ENCODE assay signal across 8 cellular contexts in the genomic region with DNA sequence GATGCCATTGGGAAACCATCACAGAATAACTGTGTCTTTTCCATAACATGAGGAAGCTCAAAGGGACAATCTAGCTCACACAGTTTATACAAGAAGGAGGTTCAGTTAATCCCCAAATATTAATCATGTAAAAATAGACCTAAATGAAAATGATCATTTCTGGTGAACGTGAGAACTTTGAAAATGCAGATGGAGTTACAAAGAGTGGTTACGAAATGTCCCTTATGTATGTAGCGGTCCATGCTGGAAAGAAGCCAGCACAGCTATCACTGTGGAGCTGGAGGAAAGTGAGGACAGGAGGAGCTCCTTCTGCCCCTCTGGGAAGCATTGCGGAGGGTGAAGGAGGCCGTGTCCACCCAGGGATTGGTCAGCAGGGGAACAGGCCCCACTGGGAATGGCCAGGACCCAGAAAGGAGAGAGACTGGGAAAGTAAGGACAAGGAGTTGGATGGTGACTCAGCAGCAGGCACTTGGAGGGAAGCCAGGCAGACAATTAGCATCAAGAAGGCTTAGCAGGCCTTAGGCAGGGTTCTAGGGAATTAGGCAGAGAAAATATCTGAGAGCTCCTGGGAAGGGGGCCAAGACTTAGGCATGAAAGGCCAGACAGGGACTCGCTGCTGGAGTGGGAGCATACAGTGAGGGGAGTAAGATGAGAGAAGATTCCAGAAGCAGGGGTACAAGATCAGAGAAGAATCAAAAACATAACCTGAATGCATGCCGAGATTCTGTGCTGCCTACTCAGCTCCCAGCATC.
DNase-seq lines count a peak whose midpoint lies in the region; ATAC-seq, FAIRE-seq and TF ChIP-seq lines count a peak whose summit lies in the region.

No MANE protein-coding gene starts in this region.

- WGBS in H1 (ENCODE audit: extremely low coverage in 1 of 2, insufficient coverage in 1 of 2, insufficient read length in 1 of 2, insufficient replicate concordance in 2 of 2, low coverage in 1 of 2, low lambda C conversion rate in 2 of 2, missing lambda C conversion rate in 1 of 2), 2 experiments: 91% methylated on average over 7 of the region's 7 CpGs; no CpG with 5 or more reads in 1 of the 2 experiments

- H2BK120ac ChIP-seq in H1 (replicated peaks; ENCODE audit: low read depth, low read length): no peak overlapping the region

- peaks cover 0 to 4% (median 2%) of the 10 kb centered on the region in 4 experiments; a peak in 4 of 7 replicates for H3K4me1 ChIP-seq in H1 (replicated peaks in 1 of 4; ENCODE audit: control insufficient read depth in 3 of 4, insufficient read depth in 4 of 4, low read length in 3 of 4)

- no peak overlapping the region; the same call in 1 of the 2 replicates for H2BK15ac ChIP-seq in H1 (ENCODE audit: low read length)

- 0 out of 2 replicates have a peak overlapping the region, but pooled peaks have one; percentile 37 for H2AFZ ChIP-seq in H1 (ENCODE audit: low read length)

- no peaks in the 10 kb centered on the region for H3K36me3 ChIP-seq in H1 (ENCODE audit: control insufficient read depth in 2 of 4, insufficient read depth in 4 of 4, low read length in 3 of 4)

- no peaks in the 10 kb centered on the region for H3K79me1 ChIP-seq in H1 (ENCODE audit: low read depth, low read length)

- H3K9ac ChIP-seq in H1 (replicated peaks in 1 of 4; ENCODE audit: extremely low read depth in 1 of 4, low read depth in 3 of 4, low read length in 3 of 4): no peak overlapping the region

- H3K9me3 ChIP-seq in H1 (ENCODE audit: insufficient read depth in 2 of 2, low read depth in 1 of 2, low read length in 1 of 2): no peaks in the 10 kb centered on the region

- no peak for TF ChIP-seq EP300 in H1 (IDR thresholded peaks at IDR 0.05; ENCODE audit: borderline replicate concordance in 1 of 2, low read depth in 2 of 2, low read length in 2 of 2)

- no peak overlapping the region for H3K56ac ChIP-seq in H1 (replicated peaks; ENCODE audit: insufficient read length, low read depth, low read length)

- no peak overlapping the region for H4K8ac ChIP-seq in H1 (ENCODE audit: extremely low read depth, insufficient read depth, low read length)

- H3K4me3 Mint-ChIP-seq in mesothelial cell of epicardium: no peak overlapping the region

- peak; percentile 91 for DNase-seq in GM04503 (ENCODE audit: low read depth)
- peak; percentile 98 to 99 for DNase-seq in NCI-H524 (lab: John Stamatoyannopoulos, UW)
- DNase-seq in H1 (ENCODE audit: low read depth in 1 of 2, low spot score in 2 of 2): no peak
- DNase-seq in mesothelial cell of epicardium (ENCODE audit: low spot score in 2 of 2, unreplicated experiment in 2 of 2): peak; percentile 57 to 76
- no peak for DNase-seq in CD1c-positive myeloid dendritic cell (ENCODE audit: extremely low spot score)
- DNase-seq in UCSD-AML1 (lab: John Stamatoyannopoulos, UW; ENCODE audit: unreplicated experiment): no peak

- H3K27ac ChIP-seq in H1 (ENCODE audit: low read depth, low read length): no peak overlapping the region

- no peak for TF ChIP-seq POLR2A in H1 (IDR thresholded peaks at IDR 0.05; ENCODE audit: control extremely low read depth in 1 of 2, low read depth in 2 of 2, low read length in 2 of 2)

- H3K27me3 Mint-ChIP-seq in mesothelial cell of epicardium (ENCODE audit: low read depth): no peaks in the 10 kb centered on the region

- H4K91ac ChIP-seq in H1 (replicated peaks; ENCODE audit: insufficient read length, low read length): no peak overlapping the region

- no peak overlapping the region for H3K4me3 ChIP-seq in H1 (ENCODE audit: extremely low read depth in 1 of 4, insufficient read depth in 2 of 4, low read depth in 3 of 4, low read length in 4 of 4)

- no peaks in the 10 kb centered on the region for H3K79me2 ChIP-seq in H1 (ENCODE audit: control insufficient read depth in 1 of 2, insufficient read depth in 2 of 2, low read length in 2 of 2)

- H3K14ac ChIP-seq in H1 (ENCODE audit: insufficient read length): no peak overlapping the region

- POLR2A ChIA-PET in H1 (lab: Charles Lee; ENCODE audit: partially characterized antibody): no interaction called here

- TF ChIP-seq CTCF in H1 (IDR thresholded peaks at IDR 0.05; ENCODE audit: control extremely low read depth in 1 of 3, insufficient read depth in 1 of 3, low read depth in 1 of 3, low read length in 3 of 3): no peak
- TF ChIP-seq CTCF in mesothelial cell of epicardium (IDR thresholded peaks at IDR 0.05; ENCODE audit: unreplicated experiment): no peak

- ATAC-seq in GM19023 (IDR thresholded peaks at IDR 0.05; ENCODE audit: unreplicated experiment): no peak
- no peak for ATAC-seq in GM21786 (IDR thresholded peaks at IDR 0.05; ENCODE audit: unreplicated experiment)

- H3K4ac ChIP-seq in H1 (replicated peaks; ENCODE audit: insufficient read length, low read depth, low read length): no peak overlapping the region

- no peak overlapping the region for H3K4me2 ChIP-seq in H1 (ENCODE audit: insufficient read depth in 1 of 2, low read depth in 2 of 2, low read length in 2 of 2)

- no peaks in the 10 kb centered on the region for H3K36me3 Mint-ChIP-seq in mesothelial cell of epicardium

- H2BK12ac ChIP-seq in H1 (ENCODE audit: low read depth, low read length): peak overlapping the region; percentile 46; the same call in 1 of the 2 replicates

- CTCF ChIA-PET in H1 (lab: Charles Lee; ENCODE audit: partially characterized antibody): interaction anchor here (0.6 to 5.4 kb wide), 60 partner anchors 8 to 835 kb away, joined by 3 to 73 read pairs (median 4); no protein-coding TSS in a partner anchor

- no peak overlapping the region for H2BK5ac ChIP-seq in H1 (ENCODE audit: low read depth, low read length)

- peak overlapping the region; percentile 93 for H3K27ac Mint-ChIP-seq in mesothelial cell of epicardium

- H3K27me3 ChIP-seq in H1 (replicated peaks in 1 of 4; ENCODE audit: control insufficient read depth in 3 of 4, extremely low read depth in 1 of 4, insufficient read depth in 3 of 4, low read length in 3 of 4): no peaks in the 10 kb centered on the region

- H4K5ac ChIP-seq in H1 (ENCODE audit: insufficient read length, low read depth, low read length): no peak overlapping the region

- H4K20me1 ChIP-seq in H1 (replicated peaks in 1 of 2; ENCODE audit: control insufficient read depth in 1 of 2, insufficient read depth in 2 of 2, low read length in 2 of 2): no peaks in the 10 kb centered on the region

- no peak overlapping the region for H2AK5ac ChIP-seq in H1 (ENCODE audit: low read depth, low read length)

- H3K18ac ChIP-seq in H1 (ENCODE audit: extremely low read depth, low read length): no peak overlapping the region

- H3K9me3 Mint-ChIP-seq in mesothelial cell of epicardium: peaks cover 5% of the 10 kb centered on the region

- no peak for TF ChIP-seq RAD21 in H1 (IDR thresholded peaks at IDR 0.05 in 1 of 2, conservative IDR thresholded peaks at IDR 0.05 in 1 of 2; ENCODE audit: low read depth in 2 of 2, low read length in 2 of 2)

- no peak overlapping the region for H3K23ac ChIP-seq in H1 (ENCODE audit: insufficient read length)

- H3K4me1 Mint-ChIP-seq in mesothelial cell of epicardium: peaks cover 67% of the 10 kb centered on the region

- H3K23me2 ChIP-seq in H1 (ENCODE audit: low read depth, low read length): no peaks in the 10 kb centered on the region

- H2BK20ac ChIP-seq in H1 (ENCODE audit: low read length): peak overlapping the region; percentile 66; the same call in 1 of the 2 replicates

- FAIRE-seq in H1 (lab: Jason Lieb, UNC): no peak

TF ChIP-seq in H1, 55 proteins besides CTCF, POLR2A, EP300 and RAD21 (continues in another document):
- TF ChIP-seq SIN3A (conservative IDR thresholded peaks at IDR 0.05 in 1 of 2, IDR thresholded peaks at IDR 0.05 in 1 of 2; ENCODE audit: low read depth in 1 of 2, low read length in 2 of 2) (no peak), POU5F1 (IDR thresholded peaks at IDR 0.05; ENCODE audit: low read depth, low read length) (no peak), BACH1 (IDR thresholded peaks at IDR 0.05; ENCODE audit: low read length) (no peak), SP4 (IDR thresholded peaks at IDR 0.05; ENCODE audit: low read length) (no peak), BCL11A (IDR thresholded peaks at IDR 0.05; ENCODE audit: low read depth in 2 of 2, low read length in 2 of 2) (no peak), CEBPB (IDR thresholded peaks at IDR 0.05; ENCODE audit: low read depth, low read length) (no peak)
- TF ChIP-seq, protein P1, sequence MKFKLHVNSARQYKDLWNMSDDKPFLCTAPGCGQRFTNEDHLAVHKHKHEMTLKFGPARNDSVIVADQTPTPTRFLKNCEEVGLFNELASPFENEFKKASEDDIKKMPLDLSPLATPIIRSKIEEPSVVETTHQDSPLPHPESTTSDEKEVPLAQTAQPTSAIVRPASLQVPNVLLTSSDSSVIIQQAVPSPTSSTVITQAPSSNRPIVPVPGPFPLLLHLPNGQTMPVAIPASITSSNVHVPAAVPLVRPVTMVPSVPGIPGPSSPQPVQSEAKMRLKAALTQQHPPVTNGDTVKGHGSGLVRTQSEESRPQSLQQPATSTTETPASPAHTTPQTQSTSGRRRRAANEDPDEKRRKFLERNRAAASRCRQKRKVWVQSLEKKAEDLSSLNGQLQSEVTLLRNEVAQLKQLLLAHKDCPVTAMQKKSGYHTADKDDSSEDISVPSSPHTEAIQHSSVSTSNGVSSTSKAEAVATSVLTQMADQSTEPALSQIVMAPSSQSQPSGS (IDR thresholded peaks at IDR 0.05; ENCODE audit: low read length): no peak

Comparison
In these comparisons a context has a peak if more than half of its experiments do, and no peak if none do; other contexts are left out.
1. DNase-seq: peak in GM04503 (single experiment), NCI-H524 (2 of 2) and mesothelial cell of epicardium (2 of 2); none in H1 (0 of 2), CD1c-positive myeloid dendritic cell (single experiment) and UCSD-AML1 (single experiment).